8 cellular contexts compared by ENCODE assay signal in genomic region chr17:7579839-7580630, GRCh38. TPM values are rescaled to one million over a fixed set of nuclear protein-coding genes. Genes with fewer than 3 reads are reported as not detected.
DNase-seq lines count a peak whose midpoint lies in the region; ATAC-seq, FAIRE-seq and TF ChIP-seq lines count a peak whose summit lies in the region.

No MANE protein-coding gene starts in this region.

- H3K4me1 ChIP-seq in kidney (ENCODE audit: control insufficient read depth in 1 of 2, insufficient read depth in 1 of 2, low read depth in 1 of 2, low read length in 2 of 2) (peaks cover 41 to 45% of the 10 kb centered on the region in 2 donors), testis (peaks cover 36% of the 10 kb centered on the region)

- no peaks in the 10 kb centered on the region for H3K27me3 ChIP-seq in testis

- intact Hi-C loops in kidney (cut with DNase I) = no loop called here
- intact Hi-C loops in testis (cut with DNase I; ENCODE audit: low total_unique reads) = no loop called here
- intact Hi-C loops in sciatic nerve (cut with DNase I) = no loop called here

- peak overlapping the region; percentile 86 to 91 for H3K27ac ChIP-seq in kidney (ENCODE audit: low read depth in 2 of 2, low read length in 2 of 2)
- peak overlapping the region; percentile 39 to 72 for H3K27ac ChIP-seq in testis

- no peak for TF ChIP-seq CTCF in kidney (IDR thresholded peaks at IDR 0.05; ENCODE audit: borderline replicate concordance, extremely low read depth, insufficient read depth)
- TF ChIP-seq CTCF in testis (IDR thresholded peaks at IDR 0.05) = no peak

- peak overlapping the region in 1 of 2 donors; percentile 56 for H3K9ac ChIP-seq in kidney (ENCODE audit: low read length in 2 of 2)

- H3K27me3 Mint-ChIP-seq in activated CD8-positive, alpha-beta memory T cell treated with anti-CD3 and anti-CD28 coated beads, Interleukin-2, amount 10 ng/mL, durations not matched to agents 7 days and 5 days = no peaks in the 10 kb centered on the region
- no peaks in the 10 kb centered on the region for H3K27me3 Mint-ChIP-seq in activated CD4-positive, alpha-beta memory T cell treated with anti-CD3 and anti-CD28 coated beads, Interleukin-2, amount 10 ng/mL, durations not matched to agents 7 days and 5 days

- DNase-seq in activated CD8-positive, alpha-beta memory T cell treated with anti-CD3 and anti-CD28 coated beads, Interleukin-2, amount 10 ng/mL, durations not matched to agents 7 days and 5 days = peak; percentile 69
- DNase-seq in activated CD8-positive, alpha-beta memory T cell treated with anti-CD3 and anti-CD28 coated beads, Interleukin-2, amount 50 U/mL, for 48 hours = no peak
- no peak for DNase-seq in activated CD4-positive, alpha-beta memory T cell treated with anti-CD3 and anti-CD28 coated beads, Interleukin-2, amount 10 ng/mL, durations not matched to agents 7 days and 5 days
- DNase-seq in kidney = peak; percentile 70
- no peak for DNase-seq in testis
- DNase-seq in NCI-H510A (lab: John Stamatoyannopoulos, UW) = no peak
- no peak for DNase-seq in sciatic nerve (ENCODE audit: low spot score)
- no peak for DNase-seq in NAMALWA (ENCODE audit: low spot score)

- FAIRE-seq in kidney (lab: Jason Lieb, UNC) = no peak

- CTCF ChIA-PET in activated CD8-positive, alpha-beta memory T cell treated with anti-CD3 and anti-CD28 coated beads, Interleukin-2, amount 10 ng/mL, durations not matched to agents 7 days and 5 days (lab: Charles Lee) = interaction anchor here (0.8 to 2.1 kb wide), 10 partner anchors 9 to 284 kb away, joined by 3 to 9 read pairs (median 4); partner anchors contain the start of genes SENP3, SOX15 and TP53
- CTCF ChIA-PET in activated CD4-positive, alpha-beta memory T cell treated with anti-CD3 and anti-CD28 coated beads, Interleukin-2, amount 10 ng/mL, durations not matched to agents 7 days and 5 days (lab: Charles Lee) = interaction anchor here (1.2 to 2.3 kb wide), 5 partner anchors 9 to 107 kb away, joined by 3 to 11 read pairs (median 5); partner anchors contain the start of genes FXR2, SENP3, SOX15 and TP53

- H3K9me3 ChIP-seq in kidney (ENCODE audit: control insufficient read depth in 1 of 2, low read length in 2 of 2) = no peaks in the 10 kb centered on the region
- no peaks in the 10 kb centered on the region for H3K9me3 ChIP-seq in testis

- H3K9me3 Mint-ChIP-seq in activated CD8-positive, alpha-beta memory T cell treated with anti-CD3 and anti-CD28 coated beads, Interleukin-2, amount 10 ng/mL, durations not matched to agents 7 days and 5 days (ENCODE audit: low read depth) = no peaks in the 10 kb centered on the region
- H3K9me3 Mint-ChIP-seq in activated CD4-positive, alpha-beta memory T cell treated with anti-CD3 and anti-CD28 coated beads, Interleukin-2, amount 10 ng/mL, durations not matched to agents 7 days and 5 days = no peaks in the 10 kb centered on the region

- POLR2A ChIA-PET in activated CD4-positive, alpha-beta memory T cell treated with anti-CD3 and anti-CD28 coated beads, Interleukin-2, amount 10 ng/mL, durations not matched to agents 7 days and 5 days (lab: Charles Lee) = interaction anchor here (0.7 to 8.7 kb wide), 11 partner anchors 7 to 244 kb away, joined by 3 to 169 read pairs (median 4); partner anchors contain the start of genes ACAP1, POLR2A, SENP3 and SOX15

- no peak for TF ChIP-seq POLR2A in testis (IDR thresholded peaks at IDR 0.05)

- peaks cover 84% of the 10 kb centered on the region for H3K4me1 Mint-ChIP-seq in activated CD8-positive, alpha-beta memory T cell treated with anti-CD3 and anti-CD28 coated beads, Interleukin-2, amount 10 ng/mL, durations not matched to agents 7 days and 5 days
- H3K4me1 Mint-ChIP-seq in activated CD4-positive, alpha-beta memory T cell treated with anti-CD3 and anti-CD28 coated beads, Interleukin-2, amount 10 ng/mL, durations not matched to agents 7 days and 5 days = peaks cover 86% of the 10 kb centered on the region

- H3K36me3 ChIP-seq in kidney (ENCODE audit: control insufficient read depth in 1 of 2, insufficient read depth in 2 of 2, low read length in 2 of 2) (peaks cover 30 to 41% of the 10 kb centered on the region in 2 donors), testis (ENCODE audit: low read depth, missing control alignments) (no peaks in the 10 kb centered on the region)

- no peak for ATAC-seq in activated CD8-positive, alpha-beta memory T cell treated with anti-CD3 and anti-CD28 coated beads, Interleukin-2, amount 10 ng/mL, durations not matched to agents 7 days and 5 days
- ATAC-seq in sciatic nerve = no peak

- peak overlapping the region; percentile 71 for H3K4me3 Mint-ChIP-seq in activated CD8-positive, alpha-beta memory T cell treated with anti-CD3 and anti-CD28 coated beads, Interleukin-2, amount 10 ng/mL, durations not matched to agents 7 days and 5 days
- peak overlapping the region; percentile 68 for H3K4me3 Mint-ChIP-seq in activated CD4-positive, alpha-beta memory T cell treated with anti-CD3 and anti-CD28 coated beads, Interleukin-2, amount 10 ng/mL, durations not matched to agents 7 days and 5 days

- peak overlapping the region; percentile 92 for H3K27ac Mint-ChIP-seq in activated CD8-positive, alpha-beta memory T cell treated with anti-CD3 and anti-CD28 coated beads, Interleukin-2, amount 10 ng/mL, durations not matched to agents 7 days and 5 days
- H3K27ac Mint-ChIP-seq in activated CD4-positive, alpha-beta memory T cell treated with anti-CD3 and anti-CD28 coated beads, Interleukin-2, amount 10 ng/mL, durations not matched to agents 7 days and 5 days = peak overlapping the region; percentile 92

- H3K36me3 Mint-ChIP-seq in activated CD8-positive, alpha-beta memory T cell treated with anti-CD3 and anti-CD28 coated beads, Interleukin-2, amount 10 ng/mL, durations not matched to agents 7 days and 5 days = peaks cover 61% of the 10 kb centered on the region
- peaks cover 66% of the 10 kb centered on the region for H3K36me3 Mint-ChIP-seq in activated CD4-positive, alpha-beta memory T cell treated with anti-CD3 and anti-CD28 coated beads, Interleukin-2, amount 10 ng/mL, durations not matched to agents 7 days and 5 days (ENCODE audit: low read depth)

- WGBS in testis, 2 donors = 69 to 72% methylated on average over 12 to 14 of the region's 14 CpGs

- H3K4me3 ChIP-seq in kidney (ENCODE audit: low read length in 2 of 2) = peak overlapping the region; percentile 22 to 56
- peak overlapping the region in 1 of 2 donors; percentile 13 for H3K4me3 ChIP-seq in testis

RNA-seq across cellular contexts. Expression of gene CD68, which starts 0.6 kb away (rescaled TPM):
- total RNA-seq in activated CD8-positive, alpha-beta memory T cell treated with anti-CD3 and anti-CD28 coated beads, Interleukin-2, amount 10 ng/mL, durations not matched to agents 7 days and 5 days = 10 to 100 TPM in 1 of 2 experiments, 1 to 10 TPM in 1; 10.0 to 26.7 TPM
- 10 to 100 TPM; 34.5 to 36.0 TPM for total RNA-seq in activated CD4-positive, alpha-beta memory T cell treated with anti-CD3 and anti-CD28 coated beads, Interleukin-2, amount 10 ng/mL, durations not matched to agents 7 days and 5 days
- total RNA-seq in kidney (92.6 TPM), testis (1 to 10 TPM; 2.0 to 6.4 TPM), sciatic nerve (83.0 TPM)
- polyA plus RNA-seq in kidney (ENCODE audit: insufficient read depth, low read depth, low replicate concordance) (38.3 TPM), testis (ENCODE audit: insufficient read depth, low read depth, low replicate concordance) (54.8 TPM)

RNA-seq across cellular contexts. Expression of gene MPDU1, which starts 3.6 kb away (rescaled TPM):
- total RNA-seq in activated CD8-positive, alpha-beta memory T cell treated with anti-CD3 and anti-CD28 coated beads, Interleukin-2, amount 10 ng/mL, durations not matched to agents 7 days and 5 days = 10 to 100 TPM; 57.6 to 76.9 TPM
- 10 to 100 TPM; 54.1 to 58.6 TPM for total RNA-seq in activated CD4-positive, alpha-beta memory T cell treated with anti-CD3 and anti-CD28 coated beads, Interleukin-2, amount 10 ng/mL, durations not matched to agents 7 days and 5 days
- 54.2 TPM for total RNA-seq in kidney
- polyA plus RNA-seq in kidney (ENCODE audit: insufficient read depth, low read depth, low replicate concordance) = 145 TPM
- total RNA-seq in testis = 10 to 100 TPM; 55.7 to 88.7 TPM
- polyA plus RNA-seq in testis (ENCODE audit: insufficient read depth, low read depth, low replicate concordance) = 60.9 TPM
- 21.4 TPM for total RNA-seq in sciatic nerve

RNA-seq across cellular contexts. Expression of gene SOX15, which starts 9.9 kb away (rescaled TPM):
- total RNA-seq in activated CD8-positive, alpha-beta memory T cell treated with anti-CD3 and anti-CD28 coated beads, Interleukin-2, amount 10 ng/mL, durations not matched to agents 7 days and 5 days = under 1 TPM; 0.21 to 0.35 TPM
- under 1 TPM; 0.30 to 0.40 TPM for total RNA-seq in activated CD4-positive, alpha-beta memory T cell treated with anti-CD3 and anti-CD28 coated beads, Interleukin-2, amount 10 ng/mL, durations not matched to agents 7 days and 5 days
- total RNA-seq in kidney = 0.88 TPM
- 0.80 TPM for polyA plus RNA-seq in kidney (ENCODE audit: insufficient read depth, low read depth, low replicate concordance)
- 1 to 10 TPM; 2.8 to 4.0 TPM for total RNA-seq in testis
- 2.6 TPM for polyA plus RNA-seq in testis (ENCODE audit: insufficient read depth, low read depth, low replicate concordance)
- total RNA-seq in sciatic nerve = 5.1 TPM

RNA-seq across cellular contexts. Expression of gene SENP3, which starts 18.3 kb away (rescaled TPM):
- 10 to 100 TPM; 55.7 to 70.9 TPM for total RNA-seq in activated CD8-positive, alpha-beta memory T cell treated with anti-CD3 and anti-CD28 coated beads, Interleukin-2, amount 10 ng/mL, durations not matched to agents 7 days and 5 days
- 10 to 100 TPM; 37.6 to 39.9 TPM for total RNA-seq in activated CD4-positive, alpha-beta memory T cell treated with anti-CD3 and anti-CD28 coated beads, Interleukin-2, amount 10 ng/mL, durations not matched to agents 7 days and 5 days
- total RNA-seq in kidney = 43.5 TPM
- 50.3 TPM for polyA plus RNA-seq in kidney (ENCODE audit: insufficient read depth, low read depth, low replicate concordance)
- 10 to 100 TPM; 77.4 to 83.5 TPM for total RNA-seq in testis
- polyA plus RNA-seq in testis (ENCODE audit: insufficient read depth, low read depth, low replicate concordance) = 108 TPM
- total RNA-seq in sciatic nerve = 39.8 TPM

RNA-seq across cellular contexts. Expression of gene TNFSF13, which starts 21.5 kb away (rescaled TPM):
- 1 to 10 TPM; 2.2 to 2.5 TPM for total RNA-seq in activated CD8-positive, alpha-beta memory T cell treated with anti-CD3 and anti-CD28 coated beads, Interleukin-2, amount 10 ng/mL, durations not matched to agents 7 days and 5 days
- 1 to 10 TPM; 1.8 to 2.0 TPM for total RNA-seq in activated CD4-positive, alpha-beta memory T cell treated with anti-CD3 and anti-CD28 coated beads, Interleukin-2, amount 10 ng/mL, durations not matched to agents 7 days and 5 days
- 99.2 TPM for total RNA-seq in kidney
- 68.6 TPM for polyA plus RNA-seq in kidney (ENCODE audit: insufficient read depth, low read depth, low replicate concordance)
- total RNA-seq in testis = 1 to 10 TPM; 1.2 to 5.1 TPM
- 11.5 TPM for polyA plus RNA-seq in testis (ENCODE audit: insufficient read depth, low read depth, low replicate concordance)
- 32.7 TPM for total RNA-seq in sciatic nerve

Comparison
In these comparisons a context has a peak if more than half of its experiments do, and no peak if none do; other contexts are left out.
1. DNase-seq: peak in activated CD8-positive, alpha-beta memory T cell treated with anti-CD3 and anti-CD28 coated beads, Interleukin-2, amount 10 ng/mL, durations not matched to agents 7 days and 5 days (single experiment) and kidney (single experiment); none in activated CD8-positive, alpha-beta memory T cell treated with anti-CD3 and anti-CD28 coated beads, Interleukin-2, amount 50 U/mL, for 48 hours (single experiment), activated CD4-positive, alpha-beta memory T cell treated with anti-CD3 and anti-CD28 coated beads, Interleukin-2, amount 10 ng/mL, durations not matched to agents 7 days and 5 days (single experiment), testis (single experiment), NCI-H510A (single experiment), sciatic nerve (single experiment) and NAMALWA (single experiment).